Comparison of ENCODE assay signal across 18 cellular contexts in the genomic region with DNA sequence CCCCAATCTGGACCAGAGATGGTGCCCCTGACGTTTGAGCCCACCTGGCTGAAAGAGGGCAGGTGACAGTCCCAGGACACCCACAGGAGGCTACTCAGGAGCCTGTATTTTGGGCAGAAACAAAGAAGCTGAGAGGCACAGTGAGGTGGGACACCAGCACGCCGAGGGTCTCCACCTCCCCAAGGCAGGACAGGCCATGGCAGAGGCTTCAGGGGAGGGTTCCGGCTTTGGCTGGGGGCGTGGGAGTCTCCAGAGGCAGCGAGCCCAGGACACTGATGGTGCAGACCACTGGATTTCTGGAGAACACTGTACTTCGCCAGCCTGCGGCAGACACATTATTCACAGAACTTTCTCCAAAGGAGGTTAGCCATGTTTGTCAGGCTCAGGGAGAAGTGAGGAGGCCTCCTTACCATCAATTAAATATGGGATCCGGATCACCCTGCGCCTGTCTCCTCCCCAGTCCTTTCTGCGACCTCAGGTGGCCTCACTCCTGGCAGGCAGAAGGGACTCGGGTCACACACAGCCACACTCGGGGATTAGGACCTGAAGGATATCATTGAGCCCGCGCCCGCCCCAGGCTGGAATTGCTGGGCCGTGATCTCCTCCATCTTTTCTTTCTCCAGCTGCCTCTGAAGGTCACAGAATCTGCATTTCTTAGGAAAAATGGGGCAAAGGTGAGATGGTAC.
"Had no signal": no experiment of that assay in that cellular context is flagged by ENCODE, and none has a peak within 500 bp of the region (broad histone marks: within the 10 kb centered on the region; RNA-seq: fewer than 3 reads in every experiment).

No MANE protein-coding gene starts in this region.

- H3K4me3 ChIP-seq: dorsolateral prefrontal cortex, left lung, prostate gland, stomach, thoracic aorta, transverse colon had no signal

- ATAC-seq: left lung had no signal

- H3K79me2 ChIP-seq: parathyroid adenoma had no signal

- H3K36me3 Mint-ChIP-seq: naive B cell had no signal

- H2AFZ ChIP-seq: parathyroid adenoma had no signal

- H3K27ac ChIP-seq: left lung, parathyroid adenoma, prostate gland, stomach, thoracic aorta, transverse colon had no signal

- H3K27me3 ChIP-seq: dorsolateral prefrontal cortex, left lung, stomach, transverse colon had no signal

- H3K9ac ChIP-seq: parathyroid adenoma had no signal

- H3K36me3 ChIP-seq: prostate gland, thoracic aorta, transverse colon had no signal

- H3K4me3 Mint-ChIP-seq: naive B cell, nephron had no signal

- H3K9me3 Mint-ChIP-seq: naive B cell, nephron had no signal

- DNase-seq: cortex of kidney; effector CD8-positive, alpha-beta T cell; foreskin melanocyte; mesendoderm; naive B cell; retina; small intestine; stimulated activated CD4-positive, alpha-beta T cell treated with anti-CD3 and anti-CD28 coated beads, Interleukin-12 subunit alpha, Interleukin-12 subunit beta, amount 100 ng/mL, for 4 hours; stimulated activated naive CD4-positive, alpha-beta T cell; stomach; substantia nigra; transverse colon had no signal

- H3K27ac Mint-ChIP-seq: naive B cell, nephron had no signal

- H3K4me1 ChIP-seq: prostate gland, transverse colon had no signal

- H3K9me3 ChIP-seq: left lung, prostate gland, stomach, thoracic aorta, transverse colon had no signal
